ENCODE assay signal across 8 cellular contexts in the genomic region with DNA sequence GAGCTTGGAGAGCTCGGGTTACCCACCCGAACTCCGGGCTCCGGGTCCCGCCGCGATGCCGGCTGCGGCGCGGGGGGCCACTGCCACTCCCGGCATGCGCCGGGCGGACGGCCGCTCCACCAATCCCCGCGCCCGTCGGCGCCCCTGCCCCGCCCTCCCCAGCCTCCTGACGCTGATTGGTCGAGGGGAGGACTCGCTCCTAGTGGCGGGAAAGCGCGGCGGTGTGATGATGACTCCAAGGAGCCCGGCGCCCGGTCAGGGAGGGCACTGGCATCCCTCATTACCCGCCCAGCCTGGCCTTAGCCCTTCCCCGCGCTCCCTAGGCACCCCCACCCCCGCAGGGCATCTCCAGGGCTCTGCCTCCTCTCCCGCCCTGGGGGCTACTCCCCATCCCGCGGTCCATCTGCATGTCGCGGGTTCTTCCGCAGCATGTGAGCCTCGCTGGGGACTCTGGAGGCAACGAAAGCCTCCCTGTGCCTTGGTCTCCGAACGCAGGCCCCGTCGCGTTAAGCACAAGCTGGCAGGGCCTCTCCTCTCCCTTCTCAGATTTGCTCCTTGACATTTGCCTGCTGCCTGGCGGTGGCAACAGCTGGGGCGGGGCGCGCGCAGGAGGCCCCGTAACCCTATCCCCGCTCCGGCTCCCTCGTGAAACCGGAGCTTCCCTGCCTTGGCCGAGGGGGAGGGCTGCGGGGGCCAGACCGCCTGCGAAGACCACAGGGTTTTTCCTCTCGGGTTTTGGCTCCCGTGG. TPM values are rescaled to one million over a fixed set of nuclear protein-coding genes. Genes with fewer than 3 reads are reported as not detected.
DNase-seq lines count a peak whose midpoint lies in the region; ATAC-seq, FAIRE-seq and TF ChIP-seq lines count a peak whose summit lies in the region.

No MANE protein-coding gene starts in this region.

- H3K9me2 ChIP-seq in MM.1S (replicated peaks; ENCODE audit: insufficient read depth, low read length), result no peaks in the 10 kb centered on the region

- no peaks in the 10 kb centered on the region for H4K20me1 ChIP-seq in MM.1S (ENCODE audit: insufficient read depth, low read length)

- H3K4me1 ChIP-seq in MM.1S (ENCODE audit: low read length) (peaks cover 6% of the 10 kb centered on the region; the same call in 1 of the 2 replicates), foreskin keratinocyte (no peaks in the 10 kb centered on the region), neuron (ENCODE audit: insufficient read depth, low read length) (peaks cover 39% of the 10 kb centered on the region)

- H3K27me3 Mint-ChIP-seq in stimulated activated naive CD8-positive, alpha-beta T cell treated with anti-CD3 and anti-CD28 coated beads, Interleukin-15, amount 100 ng/mL, for 72 hours, result peaks cover 31% of the 10 kb centered on the region

- peak overlapping the region; percentile 87 for H3K4me3 ChIP-seq in MM.1S (ENCODE audit: low read length)
- H3K4me3 ChIP-seq in neuron (ENCODE audit: low read length), result peak overlapping the region; percentile 67

- H3F3A ChIP-seq in MM.1S (ENCODE audit: insufficient read depth, low read length), result no peaks in the 10 kb centered on the region

- peaks cover 0 to 7% of the 10 kb centered on the region in 2 donors for H3K9me3 Mint-ChIP-seq in stimulated activated naive CD8-positive, alpha-beta T cell treated with anti-CD3 and anti-CD28 coated beads, Interleukin-15, amount 100 ng/mL, for 72 hours

- peak; percentile 85 for ATAC-seq in foreskin keratinocyte
- ATAC-seq in stimulated activated naive CD8-positive, alpha-beta T cell treated with anti-CD3 and anti-CD28 coated beads, Interleukin-15, amount 100 ng/mL, for 72 hours, result peak; percentile 95

- peak; percentile 47; the same call in 1 of the 2 replicates for TF ChIP-seq POLR2A in H54 (IDR thresholded peaks at IDR 0.05; ENCODE audit: low read depth, low read length)
- peak; percentile 91 for TF ChIP-seq POLR2A in Raji (IDR thresholded peaks at IDR 0.05; ENCODE audit: insufficient read depth, low read depth, low read length)

- H3K27ac ChIP-seq in MM.1S (ENCODE audit: low read length), result no peak overlapping the region
- no peak overlapping the region for H3K27ac ChIP-seq in foreskin keratinocyte

- H3K36me3 ChIP-seq in MM.1S (replicated peaks; ENCODE audit: insufficient read depth, low read length) (no peaks in the 10 kb centered on the region), neuron (ENCODE audit: insufficient read depth, low read length) (no peaks in the 10 kb centered on the region)

- H2AFZ ChIP-seq in MM.1S (ENCODE audit: low read length), result peak overlapping the region; percentile 99
- H2AFZ ChIP-seq in neuron (ENCODE audit: low read depth, low read length), result no peak overlapping the region

- no peaks in the 10 kb centered on the region for H3K79me2 ChIP-seq in MM.1S (ENCODE audit: low read length)

- TF ChIP-seq CTCF in MM.1S (IDR thresholded peaks at IDR 0.05; ENCODE audit: low read length) (no peak), foreskin keratinocyte (conservative IDR thresholded peaks at IDR 0.05) (peak; percentile 5)

- H3K9me3 ChIP-seq in MM.1S (replicated peaks; ENCODE audit: insufficient read depth, low read length) (no peaks in the 10 kb centered on the region), neuron (ENCODE audit: low read length) (no peaks in the 10 kb centered on the region)

- no peak for FAIRE-seq in H54 (lab: Jason Lieb, UNC)

- peak overlapping the region; percentile 68; the same call in 1 of the 2 replicates for H3K9ac ChIP-seq in MM.1S (ENCODE audit: low read length)

- peaks cover 54% of the 10 kb centered on the region for H3K4me1 Mint-ChIP-seq in stimulated activated naive CD8-positive, alpha-beta T cell treated with anti-CD3 and anti-CD28 coated beads, Interleukin-15, amount 100 ng/mL, for 72 hours

- peak overlapping the region; percentile 88 to 95 for H3K27ac Mint-ChIP-seq in stimulated activated naive CD8-positive, alpha-beta T cell treated with anti-CD3 and anti-CD28 coated beads, Interleukin-15, amount 100 ng/mL, for 72 hours

- H3K4me2 ChIP-seq in MM.1S (ENCODE audit: low read depth, low read length), result peak overlapping the region; percentile 95

- H3K4me3 Mint-ChIP-seq in stimulated activated naive CD8-positive, alpha-beta T cell treated with anti-CD3 and anti-CD28 coated beads, Interleukin-15, amount 100 ng/mL, for 72 hours, result peak overlapping the region; percentile 88 to 91

- no peaks in the 10 kb centered on the region for H3K27me3 ChIP-seq in MM.1S (replicated peaks; ENCODE audit: insufficient read depth, low read length)
- H3K27me3 ChIP-seq in foreskin keratinocyte, result peaks cover 22% of the 10 kb centered on the region
- H3K27me3 ChIP-seq in neuron (ENCODE audit: insufficient read depth, low read length), result no peaks in the 10 kb centered on the region

- DNase-seq in EL, result peak; percentile 87
- peak; percentile 96 for DNase-seq in H54 (ENCODE audit: insufficient read length, low spot score)
- peak; percentile 88 for DNase-seq in MM.1S
- DNase-seq in activated effector memory CD4-positive, alpha-beta T cell treated with anti-CD3 and anti-CD28 coated beads, Interleukin-2, amount 50 U/mL, for 16 hours, result peak; percentile 96
- peak; percentile 40 to 70 for DNase-seq in foreskin keratinocyte
- peak; percentile 84 to 87 for DNase-seq in stimulated activated naive CD8-positive, alpha-beta T cell treated with anti-CD3 and anti-CD28 coated beads, Interleukin-15, amount 100 ng/mL, for 72 hours

RNA-seq across cellular contexts. Expression of gene ATP2A1, which starts 1.7 kb away (rescaled TPM):
- 0.21 and 0.24 TPM in 2 replicates for total RNA-seq in foreskin keratinocyte
- 0.27 and 0.57 TPM in 2 replicates for polyA plus RNA-seq in foreskin keratinocyte

RNA-seq across cellular contexts. Expression of gene SH2B1, which starts 16.4 kb away (rescaled TPM):
- 21.4 and 22.2 TPM in 2 replicates for total RNA-seq in foreskin keratinocyte
- polyA plus RNA-seq in foreskin keratinocyte, result 21.7 and 24.1 TPM in 2 replicates

RNA-seq across cellular contexts. Expression of gene TUFM, which starts 33.9 kb away (rescaled TPM):
- total RNA-seq in foreskin keratinocyte, result 169 and 192 TPM in 2 replicates
- polyA plus RNA-seq in foreskin keratinocyte, result 325 and 344 TPM in 2 replicates

RNA-seq across cellular contexts. Expression of gene RABEP2, which starts 45.0 kb away (rescaled TPM):
- total RNA-seq in foreskin keratinocyte, result 16.2 and 16.6 TPM in 2 replicates
- polyA plus RNA-seq in foreskin keratinocyte, result 13.6 and 14.8 TPM in 2 replicates

RNA-seq across cellular contexts. Expression of gene CD19, which starts 51.8 kb away (rescaled TPM):
- not detected in 2 replicates for total RNA-seq in foreskin keratinocyte
- polyA plus RNA-seq in foreskin keratinocyte, result not detected in 2 replicates
